15 cellular contexts compared by ENCODE assay signal in genomic region chr11:69447786-69448185, GRCh38. TPM values are rescaled to one million over a fixed set of nuclear protein-coding genes. Genes with fewer than 3 reads are reported as not detected.
DNase-seq lines count a peak whose midpoint lies in the region; ATAC-seq and TF ChIP-seq lines count a peak whose summit lies in the region.
"Had no signal": no experiment of that assay in that cellular context is flagged by ENCODE, and none has a peak within 500 bp of the region (broad histone marks: within the 10 kb centered on the region; RNA-seq: fewer than 3 reads in every experiment).

No MANE protein-coding gene starts in this region.

- H3K9me3 ChIP-seq in A673 (ENCODE audit: low read depth, low read length, poor library complexity, severe bottlenecking): no peaks in the 10 kb centered on the region

- no peak overlapping the region for H3K27ac ChIP-seq in A673 (ENCODE audit: low read depth, low read length, poor library complexity, severe bottlenecking)
- H3K27ac ChIP-seq: SK-N-MC had no signal

- peaks cover 21% of the 10 kb centered on the region for H3K4me1 ChIP-seq in A673 (ENCODE audit: insufficient read depth, low read length, poor library complexity, severe bottlenecking)

- intact Hi-C loops in A673 (cut with micrococcal nuclease; ENCODE audit: unreplicated experiment): no loop called here

- ATAC-seq in GM19467 (IDR thresholded peaks at IDR 0.05; ENCODE audit: unreplicated experiment): no peak
- no peak for ATAC-seq in GM21423 (IDR thresholded peaks at IDR 0.05; ENCODE audit: unreplicated experiment)
- no peak for ATAC-seq in GM18873 (IDR thresholded peaks at IDR 0.05; ENCODE audit: low FRiP score, unreplicated experiment)
- ATAC-seq: sciatic nerve; stimulated activated effector memory CD8-positive, alpha-beta T cell treated with anti-CD3 and anti-CD28 coated beads, Interleukin-12 subunit alpha, Interleukin-12 subunit beta, amount 100 ng/mL, for 72 hours had no signal

- DNase-seq in A172 (ENCODE audit: low spot score) (peak; percentile 71), H4 (ENCODE audit: low spot score) (peak; percentile 63), SW480 (ENCODE audit: low spot score) (peak; percentile 48), left kidney (ENCODE audit: low read depth, low spot score) (peak; percentile 59), A673 (ENCODE audit: low spot score) (no peak)
- DNase-seq: GOT3, NCI-H1105 treated with DMSO at 0.1 percent for 48 hours, trophoblast cell had no signal

- H3K36me3 ChIP-seq in A673 (ENCODE audit: insufficient read depth, low read length, poor library complexity, severe bottlenecking): no peaks in the 10 kb centered on the region

- no peaks in the 10 kb centered on the region for H3K27me3 ChIP-seq in A673 (replicated peaks; ENCODE audit: insufficient read depth, low read depth, low read length, poor library complexity)

- no TSS peak for BruUV-seq in A673 (replicated peaks; lab: Mats Ljungman, UMichigan)

- no peak for TF ChIP-seq CTCF in A673 (conservative IDR thresholded peaks at IDR 0.05; ENCODE audit: low read depth, low read length)

- no peak overlapping the region for H3K4me3 ChIP-seq in A673 (ENCODE audit: low read depth, low read length, poor library complexity, severe bottlenecking)
- H3K4me3 ChIP-seq: SK-N-MC had no signal

- CTCF ChIA-PET in A673 (lab: Charles Lee): interaction anchor here (0.6 kb wide), 1 partner anchor 11 kb away, joined by 8 read pairs; no protein-coding TSS in a partner anchor

- POLR2A ChIA-PET in A673 (lab: Charles Lee; ENCODE audit: low non-redundant PET): no interaction called here

RNA-seq across cellular contexts. Expression of gene LINC01488, which starts 33.7 kb away (rescaled TPM):
- not detected in 2 replicates for total RNA-seq in A172 (2014; rRNA removed; shearing (Covaris generic))
- not detected in 2 replicates for total RNA-seq in H4 (2014; rRNA removed; shearing (Covaris generic))
- not detected in 2 replicates for total RNA-seq in A673 (2021)
- total RNA-seq: neural crest cell, sciatic nerve had no signal
